ENCODE assay signal across 1 cellular context in the genomic region with DNA sequence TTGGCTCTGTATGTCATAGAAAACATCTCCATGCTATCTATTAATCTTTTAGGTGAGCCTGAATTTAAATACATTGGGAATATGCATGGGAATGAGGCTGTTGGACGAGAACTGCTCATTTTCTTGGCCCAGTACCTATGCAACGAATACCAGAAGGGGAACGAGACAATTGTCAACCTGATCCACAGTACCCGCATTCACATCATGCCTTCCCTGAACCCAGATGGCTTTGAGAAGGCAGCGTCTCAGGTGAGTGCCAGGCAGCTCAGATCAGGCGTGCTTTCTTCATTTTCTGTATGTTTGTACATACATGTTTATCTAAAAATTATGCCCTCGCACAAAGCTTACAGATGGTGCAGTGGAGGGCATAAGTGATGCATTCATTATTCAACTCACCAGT.
TF ChIP-seq lines count a peak whose summit lies in the region.

No MANE protein-coding gene starts in this region.

TF ChIP-seq in GM23338, 12 proteins besides CTCF, POLR2A, EP300 and RAD21 (continued from another document):
- TF ChIP-seq, protein P1, sequence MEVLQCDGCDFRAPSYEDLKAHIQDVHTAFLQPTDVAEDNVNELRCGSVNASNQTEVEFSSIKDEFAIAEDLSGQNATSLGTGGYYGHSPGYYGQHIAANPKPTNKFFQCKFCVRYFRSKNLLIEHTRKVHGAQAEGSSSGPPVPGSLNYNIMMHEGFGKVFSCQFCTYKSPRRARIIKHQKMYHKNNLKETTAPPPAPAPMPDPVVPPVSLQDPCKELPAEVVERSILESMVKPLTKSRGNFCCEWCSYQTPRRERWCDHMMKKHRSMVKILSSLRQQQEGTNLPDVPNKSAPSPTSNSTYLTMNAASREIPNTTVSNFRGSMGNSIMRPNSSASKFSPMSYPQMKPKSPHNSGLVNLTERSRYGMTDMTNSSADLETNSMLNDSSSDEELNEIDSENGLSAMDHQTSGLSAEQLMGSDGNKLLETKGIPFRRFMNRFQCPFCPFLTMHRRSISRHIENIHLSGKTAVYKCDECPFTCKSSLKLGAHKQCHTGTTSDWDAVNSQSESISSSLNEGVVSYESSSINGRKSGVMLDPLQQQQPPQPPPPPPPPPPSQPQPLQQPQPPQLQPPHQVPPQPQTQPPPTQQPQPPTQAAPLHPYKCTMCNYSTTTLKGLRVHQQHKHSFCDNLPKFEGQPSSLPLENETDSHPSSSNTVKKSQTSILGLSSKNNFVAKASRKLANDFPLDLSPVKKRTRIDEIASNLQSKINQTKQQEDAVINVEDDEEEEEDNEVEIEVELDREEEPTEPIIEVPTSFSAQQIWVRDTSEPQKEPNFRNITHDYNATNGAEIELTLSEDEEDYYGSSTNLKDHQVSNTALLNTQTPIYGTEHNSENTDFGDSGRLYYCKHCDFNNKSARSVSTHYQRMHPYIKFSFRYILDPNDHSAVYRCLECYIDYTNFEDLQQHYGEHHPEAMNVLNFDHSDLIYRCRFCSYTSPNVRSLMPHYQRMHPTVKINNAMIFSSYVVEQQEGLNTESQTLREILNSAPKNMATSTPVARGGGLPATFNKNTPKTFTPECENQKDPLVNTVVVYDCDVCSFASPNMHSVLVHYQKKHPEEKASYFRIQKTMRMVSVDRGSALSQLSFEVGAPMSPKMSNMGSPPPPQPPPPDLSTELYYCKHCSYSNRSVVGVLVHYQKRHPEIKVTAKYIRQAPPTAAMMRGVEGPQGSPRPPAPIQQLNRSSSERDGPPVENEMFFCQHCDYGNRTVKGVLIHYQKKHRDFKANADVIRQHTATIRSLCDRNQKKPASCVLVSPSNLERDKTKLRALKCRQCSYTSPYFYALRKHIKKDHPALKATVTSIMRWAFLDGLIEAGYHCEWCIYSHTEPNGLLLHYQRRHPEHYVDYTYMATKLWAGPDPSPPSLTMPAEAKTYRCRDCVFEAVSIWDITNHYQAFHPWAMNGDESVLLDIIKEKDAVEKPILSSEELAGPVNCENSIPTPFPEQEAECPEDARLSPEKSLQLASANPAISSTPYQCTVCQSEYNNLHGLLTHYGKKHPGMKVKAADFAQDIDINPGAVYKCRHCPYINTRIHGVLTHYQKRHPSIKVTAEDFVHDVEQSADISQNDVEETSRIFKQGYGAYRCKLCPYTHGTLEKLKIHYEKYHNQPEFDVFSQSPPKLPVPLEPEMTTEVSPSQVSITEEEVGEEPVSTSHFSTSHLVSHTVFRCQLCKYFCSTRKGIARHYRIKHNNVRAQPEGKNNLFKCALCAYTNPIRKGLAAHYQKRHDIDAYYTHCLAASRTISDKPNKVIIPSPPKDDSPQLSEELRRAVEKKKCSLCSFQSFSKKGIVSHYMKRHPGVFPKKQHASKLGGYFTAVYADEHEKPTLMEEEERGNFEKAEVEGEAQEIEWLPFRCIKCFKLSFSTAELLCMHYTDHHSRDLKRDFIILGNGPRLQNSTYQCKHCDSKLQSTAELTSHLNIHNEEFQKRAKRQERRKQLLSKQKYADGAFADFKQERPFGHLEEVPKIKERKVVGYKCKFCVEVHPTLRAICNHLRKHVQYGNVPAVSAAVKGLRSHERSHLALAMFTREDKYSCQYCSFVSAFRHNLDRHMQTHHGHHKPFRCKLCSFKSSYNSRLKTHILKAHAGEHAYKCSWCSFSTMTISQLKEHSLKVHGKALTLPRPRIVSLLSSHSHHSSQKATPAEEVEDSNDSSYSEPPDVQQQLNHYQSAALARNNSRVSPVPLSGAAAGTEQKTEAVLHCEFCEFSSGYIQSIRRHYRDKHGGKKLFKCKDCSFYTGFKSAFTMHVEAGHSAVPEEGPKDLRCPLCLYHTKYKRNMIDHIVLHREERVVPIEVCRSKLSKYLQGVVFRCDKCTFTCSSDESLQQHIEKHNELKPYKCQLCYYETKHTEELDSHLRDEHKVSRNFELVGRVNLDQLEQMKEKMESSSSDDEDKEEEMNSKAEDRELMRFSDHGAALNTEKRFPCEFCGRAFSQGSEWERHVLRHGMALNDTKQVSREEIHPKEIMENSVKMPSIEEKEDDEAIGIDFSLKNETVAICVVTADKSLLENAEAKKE (CRISPR knock-in tag; IDR thresholded peaks at IDR 0.05) = no peak
- TF ChIP-seq EZH2 (IDR thresholded peaks at IDR 0.05; ENCODE audit: low read depth, unreplicated experiment) = no peak
- no peak for TF ChIP-seq ZNF331 (CRISPR knock-in tag; IDR thresholded peaks at IDR 0.05; ENCODE audit: low read depth)
